23 cellular contexts compared by ENCODE assay signal in the genomic region with DNA sequence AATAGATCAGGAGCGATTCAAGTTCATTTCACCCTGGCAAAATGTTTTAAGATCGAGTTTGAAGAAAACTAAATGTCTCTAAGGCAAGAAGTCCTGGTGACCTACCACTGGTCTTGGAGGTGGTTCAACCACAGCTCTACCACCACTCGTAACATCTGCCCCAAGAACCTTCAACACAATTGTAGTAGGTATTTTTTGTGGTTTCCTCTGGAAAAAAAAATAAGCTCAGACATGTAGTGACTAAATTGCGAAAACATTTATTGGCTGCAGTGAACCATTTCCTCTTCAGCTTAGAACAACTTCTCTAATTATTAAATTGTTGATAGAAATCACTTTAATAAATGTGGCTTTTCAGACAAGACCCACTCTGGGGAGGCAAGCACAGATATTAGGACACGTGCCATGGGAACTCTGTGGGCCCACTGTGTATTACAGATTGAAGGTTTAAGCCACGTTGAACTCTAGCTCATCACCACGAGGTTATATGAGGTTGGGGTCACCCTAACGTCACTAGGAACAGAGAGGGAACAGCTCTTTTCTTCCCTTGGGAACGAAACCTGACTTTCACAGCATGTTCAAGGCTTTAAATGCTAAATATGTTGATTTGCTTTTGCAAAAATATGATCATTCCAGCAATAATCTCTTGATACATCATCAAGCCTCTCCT.
A peak's percentile ranks its signal among the peaks of the same experiment; 100 is the strongest.
DNase-seq lines count a peak whose midpoint lies in the region; ATAC-seq and TF ChIP-seq lines count a peak whose summit lies in the region.
"Had no signal": no experiment of that assay in that cellular context is flagged by ENCODE, and none has a peak within 500 bp of the region (broad histone marks: within the 10 kb centered on the region; RNA-seq: fewer than 3 reads in every experiment).

No MANE protein-coding gene starts in this region.

- H3K9me3 Mint-ChIP-seq in natural killer cell treated with Interleukin-12 subunit alpha and Interleukin-12 subunit beta and Interleukin-15 and Interleukin-18, amount 100 ng/mL, for 72 hours = no peaks in the 10 kb centered on the region
- no peaks in the 10 kb centered on the region for H3K9me3 Mint-ChIP-seq in Calu3 (ENCODE audit: low read depth, unreplicated experiment)

- CTCF ChIA-PET in Calu3 (lab: Charles Lee) = no interaction called here

- no TSS peak for BruUV-seq in Calu3 (replicated peaks; lab: Mats Ljungman, UMichigan)

- no peak overlapping the region for H3K4me3 ChIP-seq in HL-60 (replicated peaks; ENCODE audit: insufficient read depth, low read length)
- no peak overlapping the region for H3K4me3 ChIP-seq in SJSA1
- H3K4me3 ChIP-seq: thyroid gland had no signal

- H3K4me1 Mint-ChIP-seq in natural killer cell treated with Interleukin-12 subunit alpha and Interleukin-12 subunit beta and Interleukin-15 and Interleukin-18, amount 100 ng/mL, for 72 hours (ENCODE audit: low read depth in 2 of 2) = peaks cover 25% of the 10 kb centered on the region in 2 donors
- no peaks in the 10 kb centered on the region for H3K4me1 Mint-ChIP-seq in Calu3 (ENCODE audit: low read depth, unreplicated experiment)

- H3K36me3 Mint-ChIP-seq in natural killer cell treated with Interleukin-12 subunit alpha and Interleukin-12 subunit beta and Interleukin-15 and Interleukin-18, amount 100 ng/mL, for 72 hours = no peaks in the 10 kb centered on the region
- no peaks in the 10 kb centered on the region for H3K36me3 Mint-ChIP-seq in Calu3 (ENCODE audit: insufficient read depth, unreplicated experiment)
- H3K36me3 Mint-ChIP-seq: CD14-positive monocyte; memory B cell; naive thymus-derived CD8-positive, alpha-beta T cell had no signal

- H3K27me3 ChIP-seq in HL-60 (ENCODE audit: insufficient read depth, poor library complexity, severe bottlenecking) = no peaks in the 10 kb centered on the region
- no peaks in the 10 kb centered on the region for H3K27me3 ChIP-seq in SJSA1 (replicated peaks)
- H3K27me3 ChIP-seq: thyroid gland had no signal

- H3K27ac ChIP-seq in HL-60 (replicated peaks) (peak overlapping the region; percentile 47), SJSA1 (peak overlapping the region; percentile 52)
- H3K27ac ChIP-seq: thyroid gland had no signal

- H3K9me3 ChIP-seq in SJSA1 (replicated peaks) = no peaks in the 10 kb centered on the region
- H3K9me3 ChIP-seq: SK-N-SH, thyroid gland had no signal

- peaks cover 32 to 41% of the 10 kb centered on the region in 2 donors for H3K27me3 Mint-ChIP-seq in natural killer cell treated with Interleukin-12 subunit alpha and Interleukin-12 subunit beta and Interleukin-15 and Interleukin-18, amount 100 ng/mL, for 72 hours
- peaks cover 58% of the 10 kb centered on the region for H3K27me3 Mint-ChIP-seq in Calu3 (ENCODE audit: unreplicated experiment)

- no peaks in the 10 kb centered on the region for H3K36me3 ChIP-seq in SJSA1
- H3K36me3 ChIP-seq: thyroid gland had no signal

- DNase-seq in SIG-M5 treated with dmso at 0.1 percent for 504 hours (lab: John Stamatoyannopoulos, UW; ENCODE audit: unreplicated experiment) (peak; percentile 55), SIG-M5 (lab: John Stamatoyannopoulos, UW) (no peak), HL-60 (ENCODE audit: low read depth in 1 of 2, low spot score in 1 of 2) (peak in 1 of 2 experiments; percentile 65), SJSA1 (ENCODE audit: low read depth in 1 of 2, low spot score in 2 of 2) (peak in 1 of 2 experiments; percentile 54), NCI-H526 (lab: John Stamatoyannopoulos, UW) (no peak), DMS114 treated with DMSO at 0.1 percent for 48 hours (lab: John Stamatoyannopoulos, UW; ENCODE audit: unreplicated experiment) (no peak), Calu3 (no peak)
- no peak for DNase-seq in natural killer cell treated with Interleukin-12 subunit alpha and Interleukin-12 subunit beta and Interleukin-15 and Interleukin-18, amount 100 ng/mL, for 72 hours (ENCODE audit: low spot score)
- DNase-seq: activated CD4-positive, alpha-beta T cell treated with anti-CD3 and anti-CD28 coated beads for 4 hours; activated naive CD4-positive, alpha-beta T cell treated with Interleukin-2 at 50 U/mL for 16 hours; DMS153; hippocampal formation; naive thymus-derived CD8-positive, alpha-beta T cell; NCI-H2029 treated with DMSO at 0.1 percent for 48 hours; NCI-H510A treated with DMSO at 0.1 percent for 48 hours; SK-N-SH; small intestine; stimulated activated CD8-positive, alpha-beta memory T cell treated with anti-CD3 and anti-CD28 coated beads, Interleukin-4, amount 100 ng/mL, for 48 hours; thyroid gland had no signal

- peaks cover 21% of the 10 kb centered on the region for H3K4me1 ChIP-seq in SJSA1 (replicated peaks)

- H3K4me3 Mint-ChIP-seq in natural killer cell treated with Interleukin-12 subunit alpha and Interleukin-12 subunit beta and Interleukin-15 and Interleukin-18, amount 100 ng/mL, for 72 hours = peak overlapping the region; percentile 9
- H3K4me3 Mint-ChIP-seq in Calu3 (ENCODE audit: low read depth, unreplicated experiment) = no peak overlapping the region
- H3K4me3 Mint-ChIP-seq: CD14-positive monocyte; memory B cell; naive thymus-derived CD8-positive, alpha-beta T cell had no signal

- intact Hi-C loops in Calu3 (cut with micrococcal nuclease; ENCODE audit: unreplicated experiment) = no loop called here

- H3K27ac Mint-ChIP-seq in natural killer cell treated with Interleukin-12 subunit alpha and Interleukin-12 subunit beta and Interleukin-15 and Interleukin-18, amount 100 ng/mL, for 72 hours = peak overlapping the region in 1 of 2 donors; percentile 58
- no peak overlapping the region for H3K27ac Mint-ChIP-seq in Calu3 (ENCODE audit: unreplicated experiment)
- H3K27ac Mint-ChIP-seq: memory B cell, progenitor cell of endocrine pancreas had no signal

- ATAC-seq in natural killer cell treated with Interleukin-12 subunit alpha and Interleukin-12 subunit beta and Interleukin-15 and Interleukin-18, amount 100 ng/mL, for 72 hours = no peak
- ATAC-seq: naive thymus-derived CD8-positive, alpha-beta T cell; Panc1 had no signal

- no peak for TF ChIP-seq CTCF in HL-60 (IDR thresholded peaks at IDR 0.05; ENCODE audit: insufficient read depth, low read length)
- TF ChIP-seq CTCF in Calu3 (IDR thresholded peaks at IDR 0.05; ENCODE audit: unreplicated experiment) = no peak
